In genomic region chr2:227160164-227160563, GRCh38 we compare ENCODE assay signal across 17 cellular contexts. TPM values are rescaled to one million over a fixed set of nuclear protein-coding genes. Genes with fewer than 3 reads are reported as not detected.
"Had no signal": no experiment of that assay in that cellular context is flagged by ENCODE, and none has a peak within 500 bp of the region (broad histone marks: within the 10 kb centered on the region; RNA-seq: fewer than 3 reads in every experiment).

No MANE protein-coding gene starts in this region.

- FAIRE-seq: endometrium, frontal cortex, islet of Langerhans had no signal

- H3K36me3 ChIP-seq: heart right ventricle, right atrium auricular region had no signal

- ATAC-seq: esophagus mucosa, heart right ventricle, natural killer cell had no signal

- H3K9me3 ChIP-seq: right atrium auricular region had no signal

- H3K4me3 ChIP-seq: heart right ventricle, right atrium auricular region, smooth muscle cell had no signal

- H3K4me2 ChIP-seq: smooth muscle cell had no signal

- DNase-seq: effector memory CD4-positive, alpha-beta T cell; heart right ventricle; hypothalamus; kidney glomerular epithelial cell; natural killer cell; posterior cingulate gyrus; stimulated activated CD4-positive, alpha-beta T cell treated with anti-CD3 and anti-CD28 coated beads, Interleukin-2, amount 100 ng/mL, for 48 hours; stimulated activated naive CD4-positive, alpha-beta T cell treated with Interleukin-2 at 50 U/mL for 16 hours; trophoblast cell had no signal

- H3K27me3 ChIP-seq: right atrium auricular region had no signal

- H3K27ac ChIP-seq: heart right ventricle, right atrium auricular region had no signal

RNA-seq across cellular contexts. Expression of gene COL4A4, which starts 3.8 kb away (rescaled TPM):
- total RNA-seq: lung microvascular endothelial cell had no signal

RNA-seq across cellular contexts. Expression of gene COL4A3, which starts 4.3 kb away (rescaled TPM):
- total RNA-seq: lung microvascular endothelial cell, neural crest cell, smooth muscle cell had no signal
- polyA plus RNA-seq: smooth muscle cell had no signal
